In the genomic region with DNA sequence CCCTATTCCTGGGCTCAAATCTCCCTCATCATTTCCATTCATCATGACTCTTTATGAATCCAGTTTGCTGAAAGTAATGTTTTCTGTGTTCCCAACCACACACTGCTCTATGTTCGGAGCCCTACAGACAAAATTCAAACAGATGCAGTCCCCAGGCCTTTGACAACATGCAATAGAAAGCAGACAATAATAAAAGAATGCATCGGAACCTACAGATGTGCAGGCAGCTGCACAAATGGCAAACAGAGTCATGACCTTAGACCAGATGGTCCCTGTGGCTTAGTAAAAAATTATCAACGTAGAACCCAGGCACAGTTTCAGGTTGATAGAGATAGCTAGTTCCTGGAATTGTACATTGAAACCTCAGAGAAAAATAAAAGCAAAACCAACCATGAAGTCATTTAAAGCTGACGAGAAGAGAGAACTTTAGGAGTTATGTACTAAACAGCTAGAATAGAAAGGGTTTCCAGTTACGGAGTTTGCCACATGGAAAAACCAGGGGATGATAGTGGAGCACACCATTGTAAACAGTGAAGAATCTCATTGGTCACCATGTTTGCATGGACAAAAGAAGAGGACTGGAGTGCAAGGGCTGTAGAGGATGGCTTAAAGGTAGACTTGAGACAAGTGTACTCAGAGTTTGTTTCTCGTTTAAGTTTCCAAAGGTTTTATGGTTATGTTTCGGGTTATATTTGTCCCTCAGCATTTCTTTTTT, we compare ENCODE assay signal across 9 cellular contexts. TPM values are rescaled to one million over a fixed set of nuclear protein-coding genes. Genes with fewer than 3 reads are reported as not detected.
DNase-seq lines count a peak whose midpoint lies in the region; ATAC-seq, FAIRE-seq and TF ChIP-seq lines count a peak whose summit lies in the region.
"Had no signal": no experiment of that assay in that cellular context is flagged by ENCODE, and none has a peak within 500 bp of the region (broad histone marks: within the 10 kb centered on the region; RNA-seq: fewer than 3 reads in every experiment).

No MANE protein-coding gene starts in this region.

- no peak overlapping the region for H3K27ac ChIP-seq in GM12878 (ENCODE audit: control insufficient read depth, insufficient read depth)

- no TSS peak for BruUV-seq in GM12878 (replicated peaks; lab: Mats Ljungman, UMichigan)

- peak overlapping the region; percentile 20; the same call in 1 of the 2 replicates for H3K4me3 ChIP-seq in GM12878

- no peak for TF ChIP-seq RAD21 in GM12878 (IDR thresholded peaks at IDR 0.05; ENCODE audit: insufficient read depth, low read depth, low read length)

- SMC1A ChIA-PET in GM12878 (lab: Charles Lee; ENCODE audit: uncharacterized antibody, unreplicated experiment): interaction anchor here (0.9 kb wide), 1 partner anchor 597 kb away, joined by 3 read pairs; no protein-coding TSS in a partner anchor

- DNase-seq in GM12878 (ENCODE audit: low read depth, low spot score): no peak
- DNase-seq in SW 1271 (lab: John Stamatoyannopoulos, UW): no peak
- DNase-seq in cortex of kidney (lab: John Stamatoyannopoulos, UW): no peak
- DNase-seq in islet precursor cell: no peak
- DNase-seq in cerebellum (ENCODE audit: low spot score): no peak
- DNase-seq: NCI-H146 had no signal

- H3K79me2 ChIP-seq in GM12878 (ENCODE audit: control insufficient read depth, insufficient read depth, low read length): no peaks in the 10 kb centered on the region

- no peaks in the 10 kb centered on the region for H4K20me1 ChIP-seq in GM12878 (ENCODE audit: control insufficient read depth, insufficient read depth)

- ATAC-seq in GM18870 (IDR thresholded peaks at IDR 0.05; ENCODE audit: unreplicated experiment): peak; percentile 86
- ATAC-seq in GM21576 (IDR thresholded peaks at IDR 0.05; ENCODE audit: unreplicated experiment): peak; percentile 78
- ATAC-seq in HG03460 (IDR thresholded peaks at IDR 0.05; ENCODE audit: unreplicated experiment): peak; percentile 89
- no peak for ATAC-seq in GM12878

- intact Hi-C loops in GM12878 (cut with micrococcal nuclease; ENCODE audit: unreplicated experiment): no loop called here

- no peak for TF ChIP-seq POLR2A in GM12878 (IDR thresholded peaks at IDR 0.05; ENCODE audit: low read depth, low read length)

- H3K4me1 ChIP-seq in GM12878 (ENCODE audit: control insufficient read depth, insufficient read depth, low read length): peaks cover 5% of the 10 kb centered on the region

- RAD21 ChIA-PET in GM12878 (lab: Charles Lee; ENCODE audit: unreplicated experiment): no interaction called here

- no peaks in the 10 kb centered on the region for H3K9me3 ChIP-seq in GM12878 (replicated peaks; ENCODE audit: control insufficient read depth, insufficient read depth, low read length)

- CTCF ChIA-PET in GM12878 (lab: Yijun Ruan, JAX): no interaction called here

- TF ChIP-seq CTCF in GM12878 (IDR thresholded peaks at IDR 0.05 in 2 of 3, conservative IDR thresholded peaks at IDR 0.05 in 1 of 3; ENCODE audit: control insufficient read depth in 2 of 3, extremely low read depth in 1 of 3, insufficient read depth in 1 of 3, low read depth in 3 of 3, low read length in 3 of 3): no peak

- peak overlapping the region; percentile 26 for H3K4me2 ChIP-seq in GM12878 (ENCODE audit: control insufficient read depth, insufficient read depth)

- POLR2A ChIA-PET in GM12878 (lab: Charles Lee): no interaction called here

- peak overlapping the region; percentile 65 for H2AFZ ChIP-seq in GM12878 (ENCODE audit: control insufficient read depth, low read depth, low read length)

- H3K27me3 ChIP-seq in GM12878 (replicated peaks in 1 of 2; ENCODE audit: control insufficient read depth in 2 of 2, insufficient read depth in 2 of 2, low read length in 1 of 2): no peaks in the 10 kb centered on the region

- no peak for FAIRE-seq in GM12878 (lab: Jason Lieb, UNC)

- no peak for TF ChIP-seq EP300 in GM12878 (IDR thresholded peaks at IDR 0.05; ENCODE audit: borderline replicate concordance in 1 of 2, control insufficient read depth in 1 of 2, low read depth in 2 of 2, low read length in 2 of 2)

- in situ Hi-C loops in GM12878 (cut with MboI): no loop called here

- no peak overlapping the region for H3K9ac ChIP-seq in GM12878 (ENCODE audit: control insufficient read depth, insufficient read depth, low read length)

- H3K36me3 ChIP-seq in GM12878 (ENCODE audit: control insufficient read depth in 2 of 2, insufficient read depth in 2 of 2, low read length in 1 of 2): no peaks in the 10 kb centered on the region

- WGBS in GM12878 (ENCODE audit: insufficient coverage, insufficient replicate concordance, low lambda C conversion rate, missing lambda C conversion rate): 1% methylated on average over 7 of the region's 7 CpGs

TF ChIP-seq in GM12878, 131 proteins besides CTCF, POLR2A, EP300 and RAD21:
- no peak for TF ChIP-seq CHD2 (IDR thresholded peaks at IDR 0.05; ENCODE audit: borderline replicate concordance, low read depth, low read length)

RNA-seq across cellular contexts. Expression of gene ACVR1, which starts 23.2 kb away (rescaled TPM):
- 0.13 and 0.22 TPM in 2 replicates for total RNA-seq in GM12878 (2013; cell fraction: nucleolus; rRNA removed)
- 0.06 TPM in 1 of 2 replicates, not detected in the other for total RNA-seq in GM12878 (2014; rRNA removed)
- 0.05 TPM in 1 of 2 replicates, not detected in the other for total RNA-seq in GM12878 (2014; rRNA removed; fragmentation: Illumina TruSeq; extraction: Trizol)
- total RNA-seq in GM12878 (2021): 0.13 and 0.16 TPM in 2 replicates
- 0.13 TPM for polyA plus RNA-seq in GM12878 (2011; ENCODE audit: low read depth)
- polyA plus RNA-seq in GM12878 (2011; rRNA removed): 0.07 and 0.09 TPM in 2 replicates
- polyA plus RNA-seq in GM12878 (2011; cell fraction: cytosol; rRNA removed): 0.09 and 0.23 TPM in 2 replicates
- 0.07 and 0.12 TPM in 2 replicates for polyA plus RNA-seq in GM12878 (2011; cell fraction: nucleus; rRNA removed)
- 0.08 and 0.15 TPM in 2 replicates for polyA plus RNA-seq in GM12878 (2012)
- 0.21 and 0.62 TPM in 2 replicates for polyA plus RNA-seq in GM12878 (2014; fragmentation: Illumina TruSeq; extraction: Trizol)
- not detected for polyA plus RNA-seq in GM12878 (2014; fragmentation: Nextera tagmentation; extraction: Ambion mirVana)
- not detected in 2 replicates for polyA plus RNA-seq in GM12878 (2014; rRNA removed)
- under 1 TPM; 0.15 to 0.24 TPM for polyA plus RNA-seq in GM12878 (2016; fragmentation: Nextera tagmentation; extraction: Ambion mirVana)
- polyA minus RNA-seq in GM12878 (2011; rRNA and poly(A)+ RNA removed): 0.31 and 1.0 TPM in 2 replicates
- polyA minus RNA-seq in GM12878 (2011; cell fraction: cytosol; rRNA and poly(A)+ RNA removed): not detected in 2 replicates
- 0.19 TPM in 1 of 2 replicates, not detected in the other for polyA minus RNA-seq in GM12878 (2011; cell fraction: nucleus; rRNA and poly(A)+ RNA removed)
- total RNA-seq in cerebellum: 12.7 TPM

Comparison
In these comparisons a context has a peak if more than half of its experiments do, and no peak if none do; other contexts are left out.
1. RNA of gene ACVR1, which starts 23.2 kb away (total RNA-seq): 12.7 TPM in cerebellum (single experiment); 0.05 to 0.22 TPM in GM12878; every median in the first group is over 10 times any median in the second.